Comparison of ENCODE assay signal across 8 cellular contexts in genomic region chr16:85819245-85819644, GRCh38. TPM values are rescaled to one million over a fixed set of nuclear protein-coding genes. Genes with fewer than 3 reads are reported as not detected.
DNase-seq lines count a peak whose midpoint lies in the region; ATAC-seq and TF ChIP-seq lines count a peak whose summit lies in the region.

No MANE protein-coding gene starts in this region.

- H3K27me3 ChIP-seq in H7 (ENCODE audit: control insufficient read depth, insufficient read depth, low read length) (peaks cover 3% of the 10 kb centered on the region; the same call in 1 of the 2 replicates), lower lobe of right lung (ENCODE audit: low read depth) (no peaks in the 10 kb centered on the region)

- peaks cover 8% of the 10 kb centered on the region for H3K4me1 ChIP-seq in lower lobe of right lung

- TF ChIP-seq CTCF in lower lobe of right lung (IDR thresholded peaks at IDR 0.05) = peak; percentile 76

- ATAC-seq in lower lobe of right lung = peak; percentile 74 to 86
- ATAC-seq in GM19452 (IDR thresholded peaks at IDR 0.05; ENCODE audit: unreplicated experiment) = no peak

- H3K9me3 ChIP-seq in lower lobe of right lung = no peaks in the 10 kb centered on the region

- no peak overlapping the region for H3K27ac ChIP-seq in lower lobe of right lung

- H3K4me3 ChIP-seq in H7 (ENCODE audit: insufficient read depth, low read depth, low read length) (no peak overlapping the region), lower lobe of right lung (no peak overlapping the region)

- intact Hi-C loops in lower lobe of right lung (cut with DNase I) = no loop called here

- DNase-seq in Ammon's horn (ENCODE audit: low spot score) = peak; percentile 71
- DNase-seq in H7 = peak; percentile 91
- peak; percentile 34 for DNase-seq in NCI-H748 treated with DMSO at 0.1 percent for 48 hours (lab: John Stamatoyannopoulos, UW)
- peak; percentile 83 to 87 for DNase-seq in activated CD4-positive, alpha-beta T cell treated with anti-CD3 and anti-CD28 coated beads, Interleukin-2, amount 50 U/mL, for 4 hours
- peak; percentile 47 to 74 for DNase-seq in dermis microvascular lymphatic vessel endothelial cell (ENCODE audit: low read depth in 2 of 2)
- peak; percentile 88 for DNase-seq in lower lobe of right lung
- DNase-seq in stimulated activated CD8-positive, alpha-beta memory T cell treated with anti-CD3 and anti-CD28 coated beads, Interleukin-12 subunit alpha, Interleukin-12 subunit beta, amount 100 ng/mL, for 4 hours (ENCODE audit: low read depth) = peak; percentile 66

- H3K36me3 ChIP-seq in H7 (replicated peaks; ENCODE audit: control insufficient read depth, insufficient read depth, low read length) (no peaks in the 10 kb centered on the region), lower lobe of right lung (no peaks in the 10 kb centered on the region)

RNA-seq across cellular contexts. Expression of gene COX4I1, which starts 19.8 kb away (rescaled TPM):
- 638 and 696 TPM in 2 replicates for total RNA-seq in H7 (2014; rRNA removed; shearing (Covaris generic))
- total RNA-seq in dermis microvascular lymphatic vessel endothelial cell = 474 and 506 TPM in 2 replicates
- total RNA-seq in lower lobe of right lung = 391 TPM

RNA-seq across cellular contexts. Expression of gene EMC8, which starts 19.9 kb away (rescaled TPM):
- total RNA-seq in H7 (2014; rRNA removed; shearing (Covaris generic)) = 93.3 and 101 TPM in 2 replicates
- total RNA-seq in dermis microvascular lymphatic vessel endothelial cell = 26.8 and 37.6 TPM in 2 replicates
- total RNA-seq in lower lobe of right lung = 21.9 TPM

Comparison
In these comparisons a context has a peak if more than half of its experiments do, and no peak if none do; other contexts are left out.
1. DNase-seq: peak in every context shown above with its lines; median percentile 91 in H7; 88 in lower lobe of right lung; 85 in activated CD4-positive, alpha-beta T cell treated with anti-CD3 and anti-CD28 coated beads, Interleukin-2, amount 50 U/mL, for 4 hours; 71 in Ammon's horn; 66 in stimulated activated CD8-positive, alpha-beta memory T cell treated with anti-CD3 and anti-CD28 coated beads, Interleukin-12 subunit alpha, Interleukin-12 subunit beta, amount 100 ng/mL, for 4 hours; 60 in dermis microvascular lymphatic vessel endothelial cell; 34 in NCI-H748 treated with DMSO at 0.1 percent for 48 hours.